In the genomic region with DNA sequence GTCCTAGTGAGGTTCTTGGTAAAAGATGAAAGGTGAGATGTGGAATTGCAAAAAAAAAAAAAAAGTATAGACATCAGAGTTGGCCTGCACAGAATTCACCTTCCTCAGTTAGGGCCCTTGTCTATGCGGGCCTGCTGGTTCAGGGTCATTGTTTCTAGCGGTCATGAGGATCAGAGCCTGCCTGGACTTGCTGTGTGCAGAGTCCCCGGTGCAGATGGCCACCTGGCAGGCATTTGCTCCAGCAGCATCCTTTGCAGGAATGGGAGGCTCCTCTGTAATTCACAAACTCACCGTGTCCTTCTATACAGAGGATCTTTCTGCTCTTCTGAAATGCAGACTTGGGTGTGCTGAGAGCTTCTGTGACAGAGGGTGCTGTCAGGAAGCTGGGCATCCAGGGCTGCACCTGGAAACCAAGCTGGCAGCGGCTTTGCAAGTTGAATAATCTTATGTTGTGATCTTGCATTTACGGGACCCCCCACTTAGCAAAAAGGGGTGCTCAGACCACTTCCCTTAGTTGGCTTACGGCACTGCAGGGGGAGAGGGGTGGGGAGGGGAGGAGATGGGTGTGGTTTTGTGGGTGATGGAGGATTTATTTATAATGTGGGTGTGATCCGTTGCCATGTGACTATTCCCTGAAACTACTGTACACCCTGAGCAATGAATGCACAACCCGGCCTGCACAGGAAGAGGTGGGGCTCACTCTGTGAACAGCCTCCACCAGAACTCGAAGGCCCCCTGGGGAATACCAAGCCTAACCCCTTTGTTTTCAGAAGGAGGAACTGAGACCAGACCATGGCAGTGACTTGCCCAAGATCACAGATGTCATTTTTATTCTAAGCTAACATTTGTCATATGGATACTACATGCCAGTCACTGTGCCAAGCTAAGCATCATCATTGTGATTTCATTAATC, we compare ENCODE assay signal across 1 cellular context.
TF ChIP-seq lines count a peak whose summit lies in the region.

No MANE protein-coding gene starts in this region.

TF ChIP-seq in GM23338, 12 proteins besides CTCF, POLR2A, EP300 and RAD21 (continued from another document):
- TF ChIP-seq, protein P1, sequence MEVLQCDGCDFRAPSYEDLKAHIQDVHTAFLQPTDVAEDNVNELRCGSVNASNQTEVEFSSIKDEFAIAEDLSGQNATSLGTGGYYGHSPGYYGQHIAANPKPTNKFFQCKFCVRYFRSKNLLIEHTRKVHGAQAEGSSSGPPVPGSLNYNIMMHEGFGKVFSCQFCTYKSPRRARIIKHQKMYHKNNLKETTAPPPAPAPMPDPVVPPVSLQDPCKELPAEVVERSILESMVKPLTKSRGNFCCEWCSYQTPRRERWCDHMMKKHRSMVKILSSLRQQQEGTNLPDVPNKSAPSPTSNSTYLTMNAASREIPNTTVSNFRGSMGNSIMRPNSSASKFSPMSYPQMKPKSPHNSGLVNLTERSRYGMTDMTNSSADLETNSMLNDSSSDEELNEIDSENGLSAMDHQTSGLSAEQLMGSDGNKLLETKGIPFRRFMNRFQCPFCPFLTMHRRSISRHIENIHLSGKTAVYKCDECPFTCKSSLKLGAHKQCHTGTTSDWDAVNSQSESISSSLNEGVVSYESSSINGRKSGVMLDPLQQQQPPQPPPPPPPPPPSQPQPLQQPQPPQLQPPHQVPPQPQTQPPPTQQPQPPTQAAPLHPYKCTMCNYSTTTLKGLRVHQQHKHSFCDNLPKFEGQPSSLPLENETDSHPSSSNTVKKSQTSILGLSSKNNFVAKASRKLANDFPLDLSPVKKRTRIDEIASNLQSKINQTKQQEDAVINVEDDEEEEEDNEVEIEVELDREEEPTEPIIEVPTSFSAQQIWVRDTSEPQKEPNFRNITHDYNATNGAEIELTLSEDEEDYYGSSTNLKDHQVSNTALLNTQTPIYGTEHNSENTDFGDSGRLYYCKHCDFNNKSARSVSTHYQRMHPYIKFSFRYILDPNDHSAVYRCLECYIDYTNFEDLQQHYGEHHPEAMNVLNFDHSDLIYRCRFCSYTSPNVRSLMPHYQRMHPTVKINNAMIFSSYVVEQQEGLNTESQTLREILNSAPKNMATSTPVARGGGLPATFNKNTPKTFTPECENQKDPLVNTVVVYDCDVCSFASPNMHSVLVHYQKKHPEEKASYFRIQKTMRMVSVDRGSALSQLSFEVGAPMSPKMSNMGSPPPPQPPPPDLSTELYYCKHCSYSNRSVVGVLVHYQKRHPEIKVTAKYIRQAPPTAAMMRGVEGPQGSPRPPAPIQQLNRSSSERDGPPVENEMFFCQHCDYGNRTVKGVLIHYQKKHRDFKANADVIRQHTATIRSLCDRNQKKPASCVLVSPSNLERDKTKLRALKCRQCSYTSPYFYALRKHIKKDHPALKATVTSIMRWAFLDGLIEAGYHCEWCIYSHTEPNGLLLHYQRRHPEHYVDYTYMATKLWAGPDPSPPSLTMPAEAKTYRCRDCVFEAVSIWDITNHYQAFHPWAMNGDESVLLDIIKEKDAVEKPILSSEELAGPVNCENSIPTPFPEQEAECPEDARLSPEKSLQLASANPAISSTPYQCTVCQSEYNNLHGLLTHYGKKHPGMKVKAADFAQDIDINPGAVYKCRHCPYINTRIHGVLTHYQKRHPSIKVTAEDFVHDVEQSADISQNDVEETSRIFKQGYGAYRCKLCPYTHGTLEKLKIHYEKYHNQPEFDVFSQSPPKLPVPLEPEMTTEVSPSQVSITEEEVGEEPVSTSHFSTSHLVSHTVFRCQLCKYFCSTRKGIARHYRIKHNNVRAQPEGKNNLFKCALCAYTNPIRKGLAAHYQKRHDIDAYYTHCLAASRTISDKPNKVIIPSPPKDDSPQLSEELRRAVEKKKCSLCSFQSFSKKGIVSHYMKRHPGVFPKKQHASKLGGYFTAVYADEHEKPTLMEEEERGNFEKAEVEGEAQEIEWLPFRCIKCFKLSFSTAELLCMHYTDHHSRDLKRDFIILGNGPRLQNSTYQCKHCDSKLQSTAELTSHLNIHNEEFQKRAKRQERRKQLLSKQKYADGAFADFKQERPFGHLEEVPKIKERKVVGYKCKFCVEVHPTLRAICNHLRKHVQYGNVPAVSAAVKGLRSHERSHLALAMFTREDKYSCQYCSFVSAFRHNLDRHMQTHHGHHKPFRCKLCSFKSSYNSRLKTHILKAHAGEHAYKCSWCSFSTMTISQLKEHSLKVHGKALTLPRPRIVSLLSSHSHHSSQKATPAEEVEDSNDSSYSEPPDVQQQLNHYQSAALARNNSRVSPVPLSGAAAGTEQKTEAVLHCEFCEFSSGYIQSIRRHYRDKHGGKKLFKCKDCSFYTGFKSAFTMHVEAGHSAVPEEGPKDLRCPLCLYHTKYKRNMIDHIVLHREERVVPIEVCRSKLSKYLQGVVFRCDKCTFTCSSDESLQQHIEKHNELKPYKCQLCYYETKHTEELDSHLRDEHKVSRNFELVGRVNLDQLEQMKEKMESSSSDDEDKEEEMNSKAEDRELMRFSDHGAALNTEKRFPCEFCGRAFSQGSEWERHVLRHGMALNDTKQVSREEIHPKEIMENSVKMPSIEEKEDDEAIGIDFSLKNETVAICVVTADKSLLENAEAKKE (CRISPR knock-in tag; IDR thresholded peaks at IDR 0.05) = no peak
- TF ChIP-seq NANOG (IDR thresholded peaks at IDR 0.05; ENCODE audit: borderline replicate concordance) = no peak
- TF ChIP-seq CREB1 (CRISPR knock-in tag; IDR thresholded peaks at IDR 0.05; ENCODE audit: low read depth) = no peak
TF ChIP-seq in GM23338: peak in this region for 0.
